ENCODE assay signal across 9 cellular contexts in genomic region chr22:29152381-29153138, GRCh38. TPM values are rescaled to one million over a fixed set of nuclear protein-coding genes. Genes with fewer than 3 reads are reported as not detected.
DNase-seq lines count a peak whose midpoint lies in the region; ATAC-seq, FAIRE-seq and TF ChIP-seq lines count a peak whose summit lies in the region.
"Had no signal": no experiment of that assay in that cellular context is flagged by ENCODE, and none has a peak within 500 bp of the region (broad histone marks: within the 10 kb centered on the region; RNA-seq: fewer than 3 reads in every experiment).

No MANE protein-coding gene starts in this region.

- no peak overlapping the region for H3K4me3 ChIP-seq in uterus

- no peaks in the 10 kb centered on the region for H3K36me3 ChIP-seq in uterus

- no peak for TF ChIP-seq POLR2A in uterus (IDR thresholded peaks at IDR 0.05)

- H3K9me3 ChIP-seq in uterus: no peaks in the 10 kb centered on the region

- H3K4me3 Mint-ChIP-seq in nephron: peak overlapping the region in 2 of 3 experiments; percentile 56 to 64

- intact Hi-C loops in Right ventricle myocardium superior (cut with DNase I): loop anchor here (10.0 kb wide), 1 partner anchor 78 kb away; the partner anchor contains the start of gene KREMEN1
- intact Hi-C loops in uterus (cut with DNase I; ENCODE audit: low total_unique reads): no loop called here

- H3K27ac ChIP-seq in uterus: peak overlapping the region; percentile 41 to 72

- ATAC-seq in Right ventricle myocardium superior (ENCODE audit: poor library complexity): peak; percentile 54
- ATAC-seq in stimulated activated naive CD8-positive, alpha-beta T cell treated with anti-CD3 and anti-CD28 coated beads, Interleukin-15, Interleukin-2, amounts not matched to agents 100 U/mL and 50 U/mL, for 24 hours: no peak

- peaks cover 74% of the 10 kb centered on the region for H3K4me1 Mint-ChIP-seq in nephron

- H3K27me3 ChIP-seq in uterus: no peaks in the 10 kb centered on the region

- H3K4me1 ChIP-seq in uterus: no peaks in the 10 kb centered on the region

- H3K27ac Mint-ChIP-seq in nephron: peak overlapping the region; percentile 77 to 94 (median 93)

- FAIRE-seq in urothelium cell line (lab: Jason Lieb, UNC): no peak

- DNase-seq in activated effector memory CD4-positive, alpha-beta T cell treated with anti-CD3 and anti-CD28 coated beads, Interleukin-2, amount 50 U/mL, for 16 hours: peak; percentile 39
- DNase-seq in activated effector memory CD4-positive, alpha-beta T cell treated with Interleukin-2 at 50 U/mL for 16 hours: no peak
- DNase-seq in Right ventricle myocardium superior (peak; percentile 64), uterus (no peak), GM19238 (ENCODE audit: insufficient read length, low spot score) (no peak), urothelium cell line (ENCODE audit: low spot score) (no peak)
- no peak for DNase-seq in stimulated activated naive CD8-positive, alpha-beta T cell treated with anti-CD3 and anti-CD28 coated beads, Interleukin-15, Interleukin-2, amounts not matched to agents 100 U/mL and 50 U/mL, for 24 hours
- DNase-seq: NCI-H1694 treated with DMSO at 0.1 percent for 48 hours had no signal

- no peaks in the 10 kb centered on the region for H3K9me3 Mint-ChIP-seq in nephron

- no peaks in the 10 kb centered on the region for H3K27me3 Mint-ChIP-seq in nephron (ENCODE audit: low read depth)

- TF ChIP-seq CTCF in nephron (IDR thresholded peaks at IDR 0.05; ENCODE audit: unreplicated experiment in 3 of 3) (no peak), uterus (IDR thresholded peaks at IDR 0.05) (no peak)

- H3K36me3 Mint-ChIP-seq in nephron (ENCODE audit: low read depth): peaks cover 6% of the 10 kb centered on the region

RNA-seq across cellular contexts. Expression of gene EMID1, which starts 53.1 kb away (rescaled TPM):
- 0.32 TPM for total RNA-seq in Right ventricle myocardium superior
- total RNA-seq in uterus: 10 to 100 TPM in 2 of 4 donors, 1 to 10 TPM in 1, under 1 TPM in 1; under 0.01 to 30.0 (median 10.2) TPM

Comparison
In these comparisons a context has a peak if more than half of its experiments do, and no peak if none do; other contexts are left out.
1. DNase-seq: peak in activated effector memory CD4-positive, alpha-beta T cell treated with anti-CD3 and anti-CD28 coated beads, Interleukin-2, amount 50 U/mL, for 16 hours (single experiment) and Right ventricle myocardium superior (single experiment); none in activated effector memory CD4-positive, alpha-beta T cell treated with Interleukin-2 at 50 U/mL for 16 hours (single experiment), uterus (0 of 2), stimulated activated naive CD8-positive, alpha-beta T cell treated with anti-CD3 and anti-CD28 coated beads, Interleukin-15, Interleukin-2, amounts not matched to agents 100 U/mL and 50 U/mL, for 24 hours (single experiment), GM19238 (single experiment) and urothelium cell line (single experiment).